Comparison of ENCODE assay signal across 11 cellular contexts in the genomic region with DNA sequence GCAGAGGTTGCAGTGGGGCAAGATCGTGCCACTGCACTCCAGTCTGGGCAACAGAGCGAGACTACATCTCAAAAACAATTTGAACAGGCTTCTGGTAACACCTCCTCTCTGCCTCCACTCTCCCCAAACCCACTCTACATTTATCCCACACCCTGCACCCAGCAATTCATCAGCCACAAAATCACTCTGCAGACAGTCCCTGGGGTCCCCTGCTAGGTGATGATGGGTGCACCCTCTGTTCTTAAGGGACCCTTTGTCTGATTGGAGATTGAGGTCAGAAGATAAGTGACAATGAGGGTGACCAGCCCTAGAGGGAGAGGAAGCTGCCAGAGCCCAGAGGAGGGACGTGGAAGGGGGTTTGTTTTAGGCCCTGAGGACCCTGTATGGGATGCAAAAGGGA. TPM values are rescaled to one million over a fixed set of nuclear protein-coding genes. Genes with fewer than 3 reads are reported as not detected.
A peak's percentile ranks its signal among the peaks of the same experiment; 100 is the strongest.
DNase-seq lines count a peak whose midpoint lies in the region; ATAC-seq and TF ChIP-seq lines count a peak whose summit lies in the region.
"Had no signal": no experiment of that assay in that cellular context is flagged by ENCODE, and none has a peak within 500 bp of the region (broad histone marks: within the 10 kb centered on the region; RNA-seq: fewer than 3 reads in every experiment).

No MANE protein-coding gene starts in this region.

- H3K4me3 ChIP-seq in GM08714 (ENCODE audit: low read length) (peak overlapping the region; percentile 11; the same call in 1 of the 2 replicates), fibroblast of lung (replicated peaks in 1 of 4; ENCODE audit: control extremely low read depth in 1 of 4, insufficient read depth in 1 of 4, low read depth in 3 of 4, low read length in 4 of 4) (peak overlapping the region; percentile 45 to 91 (median 65)), skin epidermis (peak overlapping the region; percentile 44 to 81 (median 62))

- TF ChIP-seq CTCF in RWPE1 (conservative IDR thresholded peaks at IDR 0.05; ENCODE audit: low read depth) (no peak), fibroblast of lung (conservative IDR thresholded peaks at IDR 0.05 in 1 of 2, IDR thresholded peaks at IDR 0.05 in 1 of 2; ENCODE audit: low read depth in 1 of 2, low read length in 2 of 2) (no peak)

- no peaks in the 10 kb centered on the region for H3K27me3 ChIP-seq in fibroblast of lung (ENCODE audit: control insufficient read depth, insufficient read depth, low read length)

- CTCF ChIA-PET in RWPE1 (lab: Yijun Ruan, JAX) = interaction anchor here (0.9 kb wide), 1 partner anchor 20 kb away, joined by 4 read pairs; no protein-coding TSS in a partner anchor

- peaks cover 21% of the 10 kb centered on the region for H3K36me3 ChIP-seq in fibroblast of lung (ENCODE audit: control insufficient read depth, insufficient read depth, low read length)

- no peaks in the 10 kb centered on the region for H3K9me3 ChIP-seq in fibroblast of lung (ENCODE audit: control insufficient read depth, insufficient read depth, low read depth, low read length)

- POLR2A ChIA-PET in RWPE1 (lab: Yijun Ruan, JAX; ENCODE audit: low non-redundant PET) = no interaction called here

- peaks cover 51% of the 10 kb centered on the region for H3K79me2 ChIP-seq in fibroblast of lung (ENCODE audit: control insufficient read depth, insufficient read depth, low read length)

- peak overlapping the region; percentile 100 for H3K27ac ChIP-seq in RWPE1
- peak overlapping the region; percentile 100 for H3K27ac ChIP-seq in fibroblast of lung (ENCODE audit: insufficient read depth, low read length)
- peak overlapping the region in 17 of 21 experiments; percentile 26 to 99 (median 97) for H3K27ac ChIP-seq in skin epidermis

- ATAC-seq in HG03135 (IDR thresholded peaks at IDR 0.05; ENCODE audit: unreplicated experiment) (no peak), HG03039 (IDR thresholded peaks at IDR 0.05; ENCODE audit: unreplicated experiment) (no peak), GM21619 (IDR thresholded peaks at IDR 0.05; ENCODE audit: unreplicated experiment) (no peak)

- peaks cover 44% of the 10 kb centered on the region for H3K4me1 ChIP-seq in fibroblast of lung (ENCODE audit: control insufficient read depth, extremely low read depth, insufficient read depth, low read length)

- H3K9ac ChIP-seq in fibroblast of lung (ENCODE audit: insufficient read depth, low read length) = peak overlapping the region; percentile 52

- no peaks in the 10 kb centered on the region for H4K20me1 ChIP-seq in fibroblast of lung (ENCODE audit: control insufficient read depth, extremely low read depth, insufficient read depth, low read length)

- H3K4me2 ChIP-seq in fibroblast of lung (ENCODE audit: extremely low read depth, insufficient read depth, low read length) = peak overlapping the region; percentile 94

- H2AFZ ChIP-seq in fibroblast of lung (ENCODE audit: low read length) = no peak overlapping the region

- DNase-seq in RWPE1 (ENCODE audit: low spot score) (no peak), fibroblast of lung (ENCODE audit: low read depth in 2 of 2) (no peak)
- DNase-seq: foreskin melanocyte, Karpas-422 had no signal

RNA-seq across cellular contexts. Expression of gene BCL3, which starts 2.2 kb away (rescaled TPM):
- total RNA-seq in fibroblast of lung = 10.8 and 20.6 TPM in 2 replicates
- polyA plus RNA-seq in fibroblast of lung = 6.8 and 10.7 TPM in 2 replicates
- 50.8 and 53.1 TPM in 2 replicates for polyA plus RNA-seq in fibroblast of lung (2012)
- polyA minus RNA-seq in fibroblast of lung (ENCODE audit: low replicate concordance) = 37.8 and 45.9 TPM in 2 replicates

RNA-seq across cellular contexts. Expression of gene CBLC, which starts 27.0 kb away (rescaled TPM):
- under 0.01 and 0.33 TPM in 2 replicates for total RNA-seq in fibroblast of lung
- polyA plus RNA-seq in fibroblast of lung = 0.06 TPM in 1 of 2 replicates, not detected in the other
- polyA plus RNA-seq in fibroblast of lung (2012) = not detected in 2 replicates
- polyA minus RNA-seq in fibroblast of lung (ENCODE audit: low replicate concordance) = not detected in 2 replicates
- total RNA-seq: subcutaneous adipose tissue had no signal

RNA-seq across cellular contexts. Expression of gene CEACAM16, which starts 51.8 kb away (rescaled TPM):
- total RNA-seq in fibroblast of lung = under 0.01 TPM in 1 of 2 replicates, not detected in the other
- polyA plus RNA-seq in fibroblast of lung = not detected in 2 replicates
- not detected in 2 replicates for polyA plus RNA-seq in fibroblast of lung (2012)
- not detected in 2 replicates for polyA minus RNA-seq in fibroblast of lung (ENCODE audit: low replicate concordance)
- total RNA-seq: progenitor cell of endocrine pancreas, subcutaneous adipose tissue had no signal

RNA-seq across cellular contexts. Expression of gene BCAM, which starts 58.2 kb away (rescaled TPM):
- total RNA-seq in fibroblast of lung = 20.3 and 29.0 TPM in 2 replicates
- 7.2 and 12.2 TPM in 2 replicates for polyA plus RNA-seq in fibroblast of lung
- 23.8 and 36.0 TPM in 2 replicates for polyA plus RNA-seq in fibroblast of lung (2012)
- polyA minus RNA-seq in fibroblast of lung (ENCODE audit: low replicate concordance) = 8.9 and 25.1 TPM in 2 replicates

Comparison
In these comparisons a context has a peak if more than half of its experiments do, and no peak if none do; other contexts are left out.
1. H3K4me3 ChIP-seq: peak in every context shown above with its lines; median percentile 65 in fibroblast of lung; 62 in skin epidermis; 11 in GM08714.